In genomic region chr20:34557936-34558319, GRCh38 we compare ENCODE assay signal across 8 cellular contexts. TPM values are rescaled to one million over a fixed set of nuclear protein-coding genes. Genes with fewer than 3 reads are reported as not detected.
DNase-seq lines count a peak whose midpoint lies in the region; ATAC-seq, FAIRE-seq and TF ChIP-seq lines count a peak whose summit lies in the region.

No MANE protein-coding gene starts in this region.

- TF ChIP-seq EP300 in K562 (IDR thresholded peaks at IDR 0.05; ENCODE audit: low read length): no peak

- no peaks in the 10 kb centered on the region for H3K9me1 ChIP-seq in K562 (ENCODE audit: control insufficient read depth, insufficient read depth, low read length)

- peak overlapping the region; percentile 46; the same call in 1 of the 2 replicates for H3K4me2 ChIP-seq in K562 (ENCODE audit: insufficient read depth, low read length)

- no peak for ATAC-seq in left cardiac atrium
- no peak for ATAC-seq in K562
- no peak for ATAC-seq in upper lobe of right lung
- ATAC-seq in HG03159 (IDR thresholded peaks at IDR 0.05; ENCODE audit: unreplicated experiment): no peak
- ATAC-seq in HG03432 (IDR thresholded peaks at IDR 0.05; ENCODE audit: unreplicated experiment): no peak

- H3K79me2 ChIP-seq in K562 (ENCODE audit: control insufficient read depth, insufficient read depth, low read length): no peaks in the 10 kb centered on the region

- WGBS in K562 (ENCODE audit: insufficient coverage, low coverage, missing lambda C conversion rate): 74% methylated on average over 10 of the region's 11 CpGs

- H3K9me3 ChIP-seq in cardiac muscle cell (ENCODE audit: low read depth) (no peaks in the 10 kb centered on the region), K562 (replicated peaks; ENCODE audit: control insufficient read depth, insufficient read depth, low read depth, low read length) (no peaks in the 10 kb centered on the region), upper lobe of right lung (no peaks in the 10 kb centered on the region)

- no peaks in the 10 kb centered on the region for H3K4me1 ChIP-seq in cardiac muscle cell (ENCODE audit: low read depth)
- H3K4me1 ChIP-seq in K562 (replicated peaks in 1 of 2; ENCODE audit: control insufficient read depth in 2 of 2, insufficient read depth in 2 of 2, low read length in 2 of 2): peaks cover 2 to 19% of the 10 kb centered on the region in 2 experiments; a peak in 3 of 5 replicates
- H3K4me1 ChIP-seq in upper lobe of right lung: peaks cover 8% of the 10 kb centered on the region

- no peak overlapping the region for H3K27ac ChIP-seq in cardiac muscle cell
- H3K27ac ChIP-seq in K562 (ENCODE audit: extremely low read depth, low read depth, low read length): peak overlapping the region; percentile 54; the same call in 2 of the 3 replicates
- peak overlapping the region; percentile 94 for H3K27ac ChIP-seq in upper lobe of right lung

- DNase-seq in cardiac muscle cell (ENCODE audit: low read depth in 1 of 2, low spot score in 1 of 2): no peak
- no peak for DNase-seq in left cardiac atrium
- DNase-seq in K562 (ENCODE audit: extremely low read depth in 1 of 4, low spot score in 3 of 4): no peak
- DNase-seq in medulla oblongata (ENCODE audit: extremely low spot score): peak; percentile 13
- no peak for DNase-seq in upper lobe of right lung
- no peak for DNase-seq in D721Med (ENCODE audit: insufficient read length, low spot score)

- H3K9ac ChIP-seq in K562 (ENCODE audit: insufficient read depth in 1 of 2, low read depth in 2 of 2, low read length in 2 of 2): peak overlapping the region; percentile 46 to 87

- CTCF ChIA-PET in K562 (lab: Yijun Ruan, JAX; ENCODE audit: low intra/inter-chr PET ratio): no interaction called here

- H2AFZ ChIP-seq in K562 (ENCODE audit: low read depth, low read length): 0 out of 2 replicates have a peak overlapping the region, but pooled peaks have one; percentile 50

- TF ChIP-seq RAD21 in K562 (CRISPR knock-in tag; conservative IDR thresholded peaks at IDR 0.05 in 1 of 2, IDR thresholded peaks at IDR 0.05 in 1 of 2): no peak

- intact Hi-C loops in left cardiac atrium (cut with DNase I): no loop called here
- intact Hi-C loops in K562 (cut with micrococcal nuclease): no loop called here
- intact Hi-C loops in upper lobe of right lung (cut with DNase I): no loop called here

- no peaks in the 10 kb centered on the region for H3K27me3 ChIP-seq in cardiac muscle cell
- no peaks in the 10 kb centered on the region for H3K27me3 ChIP-seq in K562 (ENCODE audit: control insufficient read depth in 2 of 2, insufficient read depth in 2 of 2, low read length in 2 of 2)
- no peaks in the 10 kb centered on the region for H3K27me3 ChIP-seq in upper lobe of right lung

- POLR2A ChIA-PET in K562 (lab: Yijun Ruan, JAX): interaction anchor here (0.6 to 1.5 kb wide), 6 partner anchors 10 to 139 kb away, joined by 3 to 7 read pairs (median 4); no protein-coding TSS in a partner anchor

- FAIRE-seq in K562 (lab: Jason Lieb, UNC) (no peak), D721Med (lab: Jason Lieb, UNC) (no peak)

- H3K4me3 ChIP-seq in cardiac muscle cell: peak overlapping the region; percentile 39
- H3K4me3 ChIP-seq in K562: peak overlapping the region; percentile 34
- peak overlapping the region; percentile 89 for H3K4me3 ChIP-seq in upper lobe of right lung

- in situ Hi-C loops in K562 (cut with MboI): no loop called here

- H3K36me3 ChIP-seq in cardiac muscle cell: no peaks in the 10 kb centered on the region
- peaks cover 11% of the 10 kb centered on the region; the same call in 1 of the 3 replicates for H3K36me3 ChIP-seq in K562 (ENCODE audit: control insufficient read depth, insufficient read depth, low read length)
- no peaks in the 10 kb centered on the region for H3K36me3 ChIP-seq in upper lobe of right lung

- TF ChIP-seq POLR2A in K562 (conservative IDR thresholded peaks at IDR 0.05): no peak

- TF ChIP-seq CTCF in cardiac muscle cell (IDR thresholded peaks at IDR 0.05; ENCODE audit: low read depth, low read length) (no peak), K562 (IDR thresholded peaks at IDR 0.05 in 2 of 3, conservative IDR thresholded peaks at IDR 0.05 in 1 of 3; ENCODE audit: insufficient read depth in 2 of 3, low read depth in 1 of 3, low read length in 3 of 3) (no peak), upper lobe of right lung (IDR thresholded peaks at IDR 0.05) (no peak), D721Med (IDR thresholded peaks at IDR 0.05; ENCODE audit: insufficient read depth, missing control alignments) (no peak)

- no peaks in the 10 kb centered on the region for H4K20me1 ChIP-seq in K562 (replicated peaks; ENCODE audit: control insufficient read depth, insufficient read depth, low read length)

- BruUV-seq in K562 (replicated peaks; lab: Mats Ljungman, UMichigan): no TSS peak

TF ChIP-seq in K562, 482 proteins besides CTCF, POLR2A, EP300 and RAD21 (continues in another document):
- TF ChIP-seq IRF1 (CRISPR knock-in tag; IDR thresholded peaks at IDR 0.05; ENCODE audit: borderline replicate concordance) (no peak), FOXJ3 (CRISPR knock-in tag; IDR thresholded peaks at IDR 0.05) (no peak), NR2C1 (IDR thresholded peaks at IDR 0.05) (no peak), NR2C1 (tag; IDR thresholded peaks at IDR 0.05) (no peak), MAFK (IDR thresholded peaks at IDR 0.05; ENCODE audit: low read length) (no peak), JUND (IDR thresholded peaks at IDR 0.05; ENCODE audit: borderline replicate concordance, low read depth, low read length) (no peak), JUND (tag; IDR thresholded peaks at IDR 0.05; ENCODE audit: borderline replicate concordance, low read depth, low read length) (no peak)
- TF ChIP-seq, protein P1, sequence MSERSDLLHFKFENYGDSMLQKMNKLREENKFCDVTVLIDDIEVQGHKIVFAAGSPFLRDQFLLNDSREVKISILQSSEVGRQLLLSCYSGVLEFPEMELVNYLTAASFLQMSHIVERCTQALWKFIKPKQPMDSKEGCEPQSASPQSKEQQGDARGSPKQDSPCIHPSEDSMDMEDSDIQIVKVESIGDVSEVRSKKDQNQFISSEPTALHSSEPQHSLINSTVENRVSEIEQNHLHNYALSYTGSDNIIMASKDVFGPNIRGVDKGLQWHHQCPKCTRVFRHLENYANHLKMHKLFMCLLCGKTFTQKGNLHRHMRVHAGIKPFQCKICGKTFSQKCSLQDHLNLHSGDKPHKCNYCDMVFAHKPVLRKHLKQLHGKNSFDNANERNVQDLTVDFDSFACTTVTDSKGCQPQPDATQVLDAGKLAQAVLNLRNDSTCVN (CRISPR knock-in tag; IDR thresholded peaks at IDR 0.05): no peak

RNA-seq across cellular contexts. Expression of gene MAP1LC3A, which starts 0.6 kb away (rescaled TPM):
- total RNA-seq in cardiac muscle cell: 24.3 and 38.7 TPM in 2 replicates
- polyA plus RNA-seq in cardiac muscle cell: 29.7 and 54.0 TPM in 2 replicates
- total RNA-seq in left cardiac atrium: 10 to 100 TPM; 76.7 to 85.7 TPM
- total RNA-seq in K562 (2011; cell fraction: chromatin; rRNA removed; ENCODE audit: low replicate concordance): not detected in 2 replicates
- not detected in 2 replicates for total RNA-seq in K562 (2011; cell fraction: nucleolus; rRNA removed)
- not detected in 2 replicates for total RNA-seq in K562 (2011; cell fraction: nucleoplasm; rRNA removed)
- total RNA-seq in K562 (2014; rRNA removed): 0.27 TPM in 1 of 2 replicates, not detected in the other
- total RNA-seq in K562 (2014; rRNA removed; fragmentation: Illumina TruSeq; extraction: Trizol): not detected in 2 replicates
- total RNA-seq in K562 (2015; rRNA removed; fragmentation: Illumina TruSeq; extraction: Trizol): not detected in 2 replicates
- 0.22 and 0.38 TPM in 2 replicates for total RNA-seq in K562 (2021)
- polyA plus RNA-seq in K562 (2011; rRNA removed): not detected in 2 replicates
- not detected in 2 replicates for polyA plus RNA-seq in K562 (2011; cell fraction: cytosol; rRNA removed)
- polyA plus RNA-seq in K562 (2011; cell fraction: nucleus; rRNA removed): not detected in 2 replicates
- 0.07 and 0.57 TPM in 2 replicates for polyA plus RNA-seq in K562 (2012)
- not detected in 2 replicates for polyA plus RNA-seq in K562 (2014; fragmentation: Illumina TruSeq; extraction: Trizol)
- not detected for polyA plus RNA-seq in K562 (2014; fragmentation: Nextera tagmentation; extraction: Ambion mirVana)
- polyA plus RNA-seq in K562 (2014; rRNA removed): 0.28 TPM in 1 of 2 replicates, not detected in the other
- not detected in 2 replicates for polyA minus RNA-seq in K562 (2011; rRNA and poly(A)+ RNA removed)
- not detected in 2 replicates for polyA minus RNA-seq in K562 (2011; cell fraction: cytosol; rRNA and poly(A)+ RNA removed)
- not detected in 2 replicates for polyA minus RNA-seq in K562 (2011; cell fraction: nucleus; rRNA and poly(A)+ RNA removed)
- 45.9 TPM for total RNA-seq in upper lobe of right lung

RNA-seq across cellular contexts. Expression of gene DYNLRB1, which starts 41.7 kb away (rescaled TPM):
- total RNA-seq in cardiac muscle cell: 132 and 155 TPM in 2 replicates
- 288 and 330 TPM in 2 replicates for polyA plus RNA-seq in cardiac muscle cell
- total RNA-seq in left cardiac atrium: 100 to 1,000 TPM; 138 to 141 TPM
- total RNA-seq in K562 (2011; cell fraction: chromatin; rRNA removed; ENCODE audit: low replicate concordance): 29.4 and 46.8 TPM in 2 replicates
- 35.2 and 36.5 TPM in 2 replicates for total RNA-seq in K562 (2011; cell fraction: nucleolus; rRNA removed)
- 46.4 and 65.1 TPM in 2 replicates for total RNA-seq in K562 (2011; cell fraction: nucleoplasm; rRNA removed)
- total RNA-seq in K562 (2014; rRNA removed): 101 and 142 TPM in 2 replicates
- total RNA-seq in K562 (2014; rRNA removed; fragmentation: Illumina TruSeq; extraction: Trizol): 87.3 and 121 TPM in 2 replicates
- 135 and 145 TPM in 2 replicates for total RNA-seq in K562 (2015; rRNA removed; fragmentation: Illumina TruSeq; extraction: Trizol)
- total RNA-seq in K562 (2021): 85.4 and 90.1 TPM in 2 replicates
- 80.2 and 113 TPM in 2 replicates for polyA plus RNA-seq in K562 (2011; rRNA removed)
- polyA plus RNA-seq in K562 (2011; cell fraction: cytosol; rRNA removed): 151 and 166 TPM in 2 replicates
- polyA plus RNA-seq in K562 (2011; cell fraction: nucleus; rRNA removed): 83.7 and 95.9 TPM in 2 replicates
- polyA plus RNA-seq in K562 (2012): 237 and 280 TPM in 2 replicates
- polyA plus RNA-seq in K562 (2014; fragmentation: Illumina TruSeq; extraction: Trizol): 286 and 358 TPM in 2 replicates
- 100 to 1,000 TPM; 172 to 191 TPM for polyA plus RNA-seq in K562 (2014; fragmentation: Nextera tagmentation; extraction: Ambion mirVana)
- 48.7 and 59.0 TPM in 2 replicates for polyA plus RNA-seq in K562 (2014; rRNA removed)
- 99.1 and 105 TPM in 2 replicates for polyA minus RNA-seq in K562 (2011; rRNA and poly(A)+ RNA removed)
- 62.2 and 65.4 TPM in 2 replicates for polyA minus RNA-seq in K562 (2011; cell fraction: cytosol; rRNA and poly(A)+ RNA removed)
- polyA minus RNA-seq in K562 (2011; cell fraction: nucleus; rRNA and poly(A)+ RNA removed): 17.4 and 27.9 TPM in 2 replicates
- total RNA-seq in upper lobe of right lung: 146 TPM

Comparison
In these comparisons a context has a peak if more than half of its experiments do, and no peak if none do; other contexts are left out.
1. H3K4me3 ChIP-seq: peak in every context shown above with its lines; median percentile 89 in upper lobe of right lung; 39 in cardiac muscle cell; 34 in K562.
2. RNA of gene MAP1LC3A, which starts 0.6 kb away (total RNA-seq): 76.7 to 85.7 TPM in left cardiac atrium, 45.9 TPM in upper lobe of right lung (single experiment) and 24.3 to 38.7 TPM in cardiac muscle cell; 0.22 to 0.38 TPM in K562; every median in the first group is over 10 times any median in the second.